Comparison of ENCODE assay signal across 12 cellular contexts in genomic region chr3:13017361-13018038, GRCh38. TPM values are rescaled to one million over a fixed set of nuclear protein-coding genes. Genes with fewer than 3 reads are reported as not detected.
DNase-seq lines count a peak whose midpoint lies in the region; ATAC-seq and TF ChIP-seq lines count a peak whose summit lies in the region.
"Had no signal": no experiment of that assay in that cellular context is flagged by ENCODE, and none has a peak within 500 bp of the region (broad histone marks: within the 10 kb centered on the region; RNA-seq: fewer than 3 reads in every experiment).

No MANE protein-coding gene starts in this region.

- H2BK12ac ChIP-seq in mesenchymal stem cell (ENCODE audit: low read length in 2 of 2), result peak overlapping the region; percentile 2 to 85

- intact Hi-C loops in Right ventricle myocardium inferior (cut with DNase I) (no loop called here), left cardiac atrium (cut with DNase I) (no loop called here)

- H2BK15ac ChIP-seq in mesenchymal stem cell (ENCODE audit: low read depth, poor library complexity, severe bottlenecking), result no peak overlapping the region

- H4K91ac ChIP-seq in mesenchymal stem cell (ENCODE audit: low read length), result no peak overlapping the region

- H3K14ac ChIP-seq in mesenchymal stem cell (ENCODE audit: low read length in 2 of 2), result peak overlapping the region in 1 of 2 experiments; percentile 3

- 87% methylated on average over 16 of the region's 16 CpGs for WGBS in mesenchymal stem cell
- WGBS in upper lobe of left lung, 2 donors, result 80 to 83% methylated on average over 11 to 16 of the region's 16 CpGs

- peaks cover 4% of the 10 kb centered on the region for H3K36me3 Mint-ChIP-seq in activated naive CD8-positive, alpha-beta T cell treated with anti-CD3 and anti-CD28 coated beads, Interleukin-2, amount 10 ng/mL, durations not matched to agents 7 days and 5 days

- H3K9ac ChIP-seq in mesenchymal stem cell (ENCODE audit: low read length), result no peak overlapping the region

- H3K23ac ChIP-seq in mesenchymal stem cell (ENCODE audit: low read length in 2 of 2), result no peak overlapping the region

- no peak for TF ChIP-seq EP300 in upper lobe of left lung (IDR thresholded peaks at IDR 0.05)

- H2AFZ ChIP-seq in mesenchymal stem cell (ENCODE audit: low read depth, low read length), result no peak overlapping the region

- H3K4me1 ChIP-seq in mesenchymal stem cell (ENCODE audit: control insufficient read depth, insufficient read depth, low read depth, low read length) (peaks cover 61% of the 10 kb centered on the region), upper lobe of left lung (peaks cover 19 to 72% (median 48%) of the 10 kb centered on the region in 4 donors)

- TF ChIP-seq CTCF in upper lobe of left lung (IDR thresholded peaks at IDR 0.05), result no peak

- H3K4me2 ChIP-seq in mesenchymal stem cell (ENCODE audit: low read length, poor library complexity, severe bottlenecking), result no peak overlapping the region

- peaks cover 0 to 3% of the 10 kb centered on the region in 2 experiments for H3K27me3 ChIP-seq in mesenchymal stem cell (ENCODE audit: control insufficient read depth in 1 of 2, insufficient read depth in 1 of 2, low read length in 2 of 2)
- no peaks in the 10 kb centered on the region for H3K27me3 ChIP-seq in upper lobe of left lung
- H3K27me3 ChIP-seq: uterus had no signal

- DNase-seq in Right ventricle myocardium inferior (ENCODE audit: missing footprints) (peak; percentile 55), left cardiac atrium (no peak), mesenchymal stem cell (no peak), upper lobe of left lung (no peak), NCI-H748 (lab: John Stamatoyannopoulos, UW; ENCODE audit: unreplicated experiment) (no peak), epidermal melanocyte (ENCODE audit: insufficient read length, low spot score) (no peak)
- DNase-seq in activated naive CD8-positive, alpha-beta T cell treated with anti-CD3 and anti-CD28 coated beads, Interleukin-2, amount 10 ng/mL, durations not matched to agents 7 days and 5 days, result no peak
- DNase-seq: kidney glomerular epithelial cell, NCI-H187, uterus had no signal

- peaks cover 33% of the 10 kb centered on the region for H3K4me1 Mint-ChIP-seq in activated naive CD8-positive, alpha-beta T cell treated with anti-CD3 and anti-CD28 coated beads, Interleukin-2, amount 10 ng/mL, durations not matched to agents 7 days and 5 days

- H3K4me3 ChIP-seq in mesenchymal stem cell (ENCODE audit: insufficient read depth in 1 of 2, low read depth in 1 of 2, low read length in 2 of 2) (no peak overlapping the region), upper lobe of left lung (no peak overlapping the region)
- H3K4me3 ChIP-seq: uterus had no signal

- H3K36me3 ChIP-seq in mesenchymal stem cell (ENCODE audit: control insufficient read depth in 1 of 2, insufficient read depth in 2 of 2, low read depth in 1 of 2, low read length in 2 of 2), result peaks cover 0 to 6% of the 10 kb centered on the region in 2 experiments
- no peaks in the 10 kb centered on the region for H3K36me3 ChIP-seq in upper lobe of left lung
- H3K36me3 ChIP-seq: uterus had no signal

- no peak for ATAC-seq in Right ventricle myocardium inferior
- no peak for ATAC-seq in left cardiac atrium
- ATAC-seq in activated naive CD8-positive, alpha-beta T cell treated with anti-CD3 and anti-CD28 coated beads, Interleukin-2, amount 10 ng/mL, durations not matched to agents 7 days and 5 days (ENCODE audit: low read depth), result no peak
- ATAC-seq in upper lobe of left lung (ENCODE audit: low FRiP score in 2 of 2), result no peak
- ATAC-seq in GM18505 (IDR thresholded peaks at IDR 0.05; ENCODE audit: unreplicated experiment), result no peak

- no peak overlapping the region for H4K8ac ChIP-seq in mesenchymal stem cell (ENCODE audit: low read length)

- peak overlapping the region; percentile 34 for H2AK5ac ChIP-seq in mesenchymal stem cell (ENCODE audit: low read length, severe bottlenecking)

- H3K18ac ChIP-seq in mesenchymal stem cell (ENCODE audit: low read depth in 1 of 2, low read length in 2 of 2), result peak overlapping the region in 1 of 2 experiments; percentile 55

- no peak overlapping the region for H3K27ac ChIP-seq in mesenchymal stem cell (ENCODE audit: low read length, poor library complexity, severe bottlenecking)
- peak overlapping the region in 3 of 4 donors; percentile 93 to 96 (median 94) for H3K27ac ChIP-seq in upper lobe of left lung
- H3K27ac ChIP-seq: uterus had no signal

- POLR2A ChIA-PET in activated naive CD8-positive, alpha-beta T cell treated with anti-CD3 and anti-CD28 coated beads, Interleukin-2, amount 10 ng/mL, durations not matched to agents 7 days and 5 days (lab: Charles Lee), result no interaction called here

- H3K27me3 Mint-ChIP-seq in activated naive CD8-positive, alpha-beta T cell treated with anti-CD3 and anti-CD28 coated beads, Interleukin-2, amount 10 ng/mL, durations not matched to agents 7 days and 5 days, result no peaks in the 10 kb centered on the region

- no peak overlapping the region for H3K4ac ChIP-seq in mesenchymal stem cell (ENCODE audit: low read depth in 1 of 2, low read length in 2 of 2)

- H3K27ac Mint-ChIP-seq in activated naive CD8-positive, alpha-beta T cell treated with anti-CD3 and anti-CD28 coated beads, Interleukin-2, amount 10 ng/mL, durations not matched to agents 7 days and 5 days, result peak overlapping the region; percentile 98
- H3K27ac Mint-ChIP-seq: progenitor cell of endocrine pancreas had no signal

- TF ChIP-seq POLR2A in upper lobe of left lung (IDR thresholded peaks at IDR 0.05) (no peak), GM18505 (IDR thresholded peaks at IDR 0.05; ENCODE audit: borderline replicate concordance, extremely low read depth, insufficient read depth, insufficient read length) (no peak)

- no peaks in the 10 kb centered on the region for H3K9me3 ChIP-seq in mesenchymal stem cell (ENCODE audit: control insufficient read depth, low read length)
- H3K9me3 ChIP-seq in upper lobe of left lung, result no peaks in the 10 kb centered on the region
- H3K9me3 ChIP-seq: uterus had no signal

- no peak overlapping the region for H2BK5ac ChIP-seq in mesenchymal stem cell (ENCODE audit: low read depth, low read length, poor library complexity, severe bottlenecking)

- peak overlapping the region; percentile 84 for H3K4me3 Mint-ChIP-seq in activated naive CD8-positive, alpha-beta T cell treated with anti-CD3 and anti-CD28 coated beads, Interleukin-2, amount 10 ng/mL, durations not matched to agents 7 days and 5 days

- H3K9me3 Mint-ChIP-seq in activated naive CD8-positive, alpha-beta T cell treated with anti-CD3 and anti-CD28 coated beads, Interleukin-2, amount 10 ng/mL, durations not matched to agents 7 days and 5 days, result no peaks in the 10 kb centered on the region

- peaks cover 23% of the 10 kb centered on the region for H3K79me1 ChIP-seq in mesenchymal stem cell (replicated peaks; ENCODE audit: low read length, poor library complexity, severe bottlenecking)

- H2BK120ac ChIP-seq in mesenchymal stem cell (ENCODE audit: low read depth, low read length), result no peak overlapping the region

RNA-seq across cellular contexts. Expression of gene IQSEC1, which starts 55.7 kb away (rescaled TPM):
- total RNA-seq in Right ventricle myocardium inferior (81.2 TPM), left cardiac atrium (10 to 100 TPM; 58.8 to 73.7 TPM), upper lobe of left lung (100 to 1,000 TPM in 1 of 6 donors, 10 to 100 TPM in 5; 51.1 to 105 (median 81.0) TPM)
- total RNA-seq in activated naive CD8-positive, alpha-beta T cell treated with anti-CD3 and anti-CD28 coated beads, Interleukin-2, amount 10 ng/mL, durations not matched to agents 7 days and 5 days, result 10 to 100 TPM; 59.5 to 64.6 TPM
- polyA plus RNA-seq in mesenchymal stem cell (2013, experiment 1 of 2), result 17.8 TPM
- polyA plus RNA-seq in mesenchymal stem cell (2013, experiment 2 of 2), result 17.1 TPM
